16 cellular contexts compared by ENCODE assay signal in genomic region chr13:43760257-43760656, GRCh38. TPM values are rescaled to one million over a fixed set of nuclear protein-coding genes. Genes with fewer than 3 reads are reported as not detected.
"Had no signal": no experiment of that assay in that cellular context is flagged by ENCODE, and none has a peak within 500 bp of the region (broad histone marks: within the 10 kb centered on the region; RNA-seq: fewer than 3 reads in every experiment).

No MANE protein-coding gene starts in this region.

- H3K27me3 ChIP-seq: esophagus muscularis mucosa, gastrocnemius medialis, sigmoid colon, transverse colon had no signal

- H3K4me3 ChIP-seq: esophagus muscularis mucosa, gastrocnemius medialis, sigmoid colon, skin epidermis, thoracic aorta, transverse colon had no signal

- H3K4me1 ChIP-seq: gastrocnemius medialis, transverse colon had no signal

- H3K36me3 ChIP-seq: esophagus muscularis mucosa, gastrocnemius medialis, neutrophil, sigmoid colon, thoracic aorta, transverse colon had no signal

- H3K27ac ChIP-seq: epithelial cell of prostate, esophagus muscularis mucosa, gastrocnemius medialis, neutrophil, skin epidermis, thoracic aorta, transverse colon had no signal

- DNase-seq: effector memory CD8-positive, alpha-beta T cell; gastrocnemius medialis; islet precursor cell; mammary epithelial cell; naive thymus-derived CD8-positive, alpha-beta T cell; sigmoid colon; stimulated activated CD4-positive, alpha-beta T cell treated with anti-CD3 and anti-CD28 coated beads, Interleukin-2, amount 100 ng/mL, for 24 hours; stimulated activated CD4-positive, alpha-beta T cell treated with anti-CD3 and anti-CD28 coated beads, Interleukin-4, amount 100 ng/mL, for 4 hours; stimulated activated naive B cell treated with anti-CD40 and anti-IgM and Interleukin-4, amounts not matched to agents 10 μg/mL and 1 μg/mL and 100 μg/mL, for 72 hours; stimulated activated naive CD8-positive, alpha-beta T cell treated with anti-CD3 and anti-CD28 coated beads, Interleukin-15, amount 100 ng/mL, for 72 hours; transverse colon had no signal

- H3K9me3 ChIP-seq: esophagus muscularis mucosa, gastrocnemius medialis, neutrophil, sigmoid colon, thoracic aorta, transverse colon had no signal

RNA-seq across cellular contexts. Expression of gene ENOX1, which starts 26.5 kb away (rescaled TPM):
- polyA plus RNA-seq: naive thymus-derived CD8-positive, alpha-beta T cell had no signal
